1 cellular context compared by ENCODE assay signal in genomic region chr12:6285063-6285477, GRCh38.
TF ChIP-seq lines count a peak whose summit lies in the region.

No MANE protein-coding gene starts in this region.

TF ChIP-seq in HepG2, 621 proteins besides CTCF, POLR2A, EP300 and RAD21 (continued from another document):
- TF ChIP-seq ZNF710 (CRISPR knock-in tag; IDR thresholded peaks at IDR 0.05; ENCODE audit: borderline replicate concordance) (no peak), LCORL (IDR thresholded peaks at IDR 0.05) (no peak), LCORL (CRISPR knock-in tag; IDR thresholded peaks at IDR 0.05) (peak; percentile 45; the same call in 1 of the 2 replicates), HNF4G (IDR thresholded peaks at IDR 0.05; ENCODE audit: borderline replicate concordance, low read depth, low read length) (no peak), HNF4G (CRISPR knock-in tag; IDR thresholded peaks at IDR 0.05; ENCODE audit: borderline replicate concordance, low read depth) (no peak), ZNF414 (CRISPR knock-in tag; IDR thresholded peaks at IDR 0.05) (no peak), ZNF292 (CRISPR knock-in tag; IDR thresholded peaks at IDR 0.05; ENCODE audit: borderline replicate concordance, low read depth) (no peak), XRCC5 (optimal IDR thresholded peaks at IDR 0.05; ENCODE audit: low read length) (peak; percentile 22), ZNF142 (CRISPR knock-in tag; IDR thresholded peaks at IDR 0.05) (no peak), EED (CRISPR knock-in tag; IDR thresholded peaks at IDR 0.05) (no peak), ZNF512 (CRISPR knock-in tag; IDR thresholded peaks at IDR 0.05) (no peak), ZNF33A (CRISPR knock-in tag; IDR thresholded peaks at IDR 0.05; ENCODE audit: borderline replicate concordance) (no peak), SOX5 (CRISPR knock-in tag; IDR thresholded peaks at IDR 0.05; ENCODE audit: borderline replicate concordance) (peak; percentile 19; the same call in 1 of the 2 replicates), MED1 (CRISPR knock-in tag; IDR thresholded peaks at IDR 0.05) (0 out of 2 replicates have a peak, but pooled peaks have one; percentile 12), ZFP41 (CRISPR knock-in tag; IDR thresholded peaks at IDR 0.05; ENCODE audit: borderline replicate concordance) (no peak), ZNF850 (CRISPR knock-in tag; conservative IDR thresholded peaks at IDR 0.05) (no peak), NFKB2 (CRISPR knock-in tag; IDR thresholded peaks at IDR 0.05; ENCODE audit: borderline replicate concordance) (no peak), MYPOP (CRISPR knock-in tag; IDR thresholded peaks at IDR 0.05) (no peak), GMEB1 (CRISPR knock-in tag; IDR thresholded peaks at IDR 0.05; ENCODE audit: borderline replicate concordance) (no peak), MIXL1 (CRISPR knock-in tag; IDR thresholded peaks at IDR 0.05) (peak; percentile 61; the same call in 1 of the 2 replicates), ELF3 (CRISPR knock-in tag; IDR thresholded peaks at IDR 0.05) (peak; percentile 28; the same call in 1 of the 2 replicates), ZNF503 (CRISPR knock-in tag; IDR thresholded peaks at IDR 0.05) (no peak), MEIS2 (CRISPR knock-in tag; IDR thresholded peaks at IDR 0.05) (no peak), FOXA1 (IDR thresholded peaks at IDR 0.05) (no peak), FOXA1 (CRISPR knock-in tag; IDR thresholded peaks at IDR 0.05) (no peak), BCL6 (CRISPR knock-in tag; IDR thresholded peaks at IDR 0.05) (0 out of 2 replicates have a peak, but pooled peaks have one; percentile 12), MXD4 (CRISPR knock-in tag; IDR thresholded peaks at IDR 0.05) (no peak), PHF5A (CRISPR knock-in tag; IDR thresholded peaks at IDR 0.05; ENCODE audit: low read depth, unreplicated experiment) (no peak), ZKSCAN5 (CRISPR knock-in tag; IDR thresholded peaks at IDR 0.05) (no peak), U2AF1 (optimal IDR thresholded peaks at IDR 0.05; ENCODE audit: low read depth, low read length) (no peak), SKI (IDR thresholded peaks at IDR 0.05; ENCODE audit: partially characterized antibody) (no peak), CCDC6 (CRISPR knock-in tag; IDR thresholded peaks at IDR 0.05) (no peak), ZNF569 (CRISPR knock-in tag; IDR thresholded peaks at IDR 0.05; ENCODE audit: borderline replicate concordance) (no peak), TEAD3 (CRISPR knock-in tag; optimal IDR thresholded peaks at IDR 0.05; ENCODE audit: borderline replicate concordance) (peak; percentile 32), SNAPC2 (CRISPR knock-in tag; IDR thresholded peaks at IDR 0.05) (no peak)
TF ChIP-seq in HepG2: peak in this region for 20.
